Comparison of ENCODE assay signal across 8 cellular contexts in genomic region chr4:83644677-83645639, GRCh38.
DNase-seq lines count a peak whose midpoint lies in the region; ATAC-seq, FAIRE-seq and TF ChIP-seq lines count a peak whose summit lies in the region.

No MANE protein-coding gene starts in this region.

- H3K79me2 ChIP-seq in DOHH2 (ENCODE audit: control insufficient read depth, low read length): no peaks in the 10 kb centered on the region
- H3K79me2 ChIP-seq in astrocyte (ENCODE audit: insufficient read depth, low read length): no peaks in the 10 kb centered on the region

- no peaks in the 10 kb centered on the region for H3K36me3 Mint-ChIP-seq in astrocyte (ENCODE audit: low read depth, unreplicated experiment)

- H3K4me2 ChIP-seq in DOHH2 (ENCODE audit: low read length) (no peak overlapping the region), astrocyte (ENCODE audit: low read length) (peak overlapping the region; percentile 10)

- DNase-seq in HS-27A (ENCODE audit: low read depth): peak; percentile 23
- DNase-seq in NOMO-1 treated with DMSO at 0.1 percent for 48 hours (lab: John Stamatoyannopoulos, UW; ENCODE audit: unreplicated experiment): peak; percentile 61
- DNase-seq in astrocyte (ENCODE audit: low read depth): peak; percentile 18
- DNase-seq in iPS-NIHi7 (ENCODE audit: extremely low spot score): peak; percentile 56
- peak; percentile 54 for DNase-seq in stimulated activated CD4-positive, alpha-beta T cell treated with anti-CD3 and anti-CD28 coated beads, Interleukin-4, amount 100 ng/mL, for 24 hours
- no peak for DNase-seq in activated CD8-positive, alpha-beta memory T cell treated with anti-CD3 and anti-CD28 coated beads, Interleukin-2, amount 50 U/mL, for 48 hours

- H3F3A ChIP-seq in DOHH2 (ENCODE audit: control insufficient read depth, insufficient read depth): no peaks in the 10 kb centered on the region

- no peaks in the 10 kb centered on the region for H3K9me3 Mint-ChIP-seq in astrocyte (ENCODE audit: unreplicated experiment)

- H3K27me3 Mint-ChIP-seq in astrocyte (ENCODE audit: low read depth, unreplicated experiment): peaks cover 21% of the 10 kb centered on the region

- no peaks in the 10 kb centered on the region for H3K9me2 ChIP-seq in DOHH2 (replicated peaks; ENCODE audit: control insufficient read depth, low read length)

- H3K9me3 ChIP-seq in DOHH2 (ENCODE audit: control insufficient read depth, insufficient read depth, low read length) (no peaks in the 10 kb centered on the region), astrocyte (ENCODE audit: insufficient read depth, low read depth, low read length) (no peaks in the 10 kb centered on the region)

- H3K27ac Mint-ChIP-seq in astrocyte (ENCODE audit: unreplicated experiment): no peak overlapping the region

- H3K4me3 ChIP-seq in DOHH2 (ENCODE audit: low read length) (no peak overlapping the region), astrocyte (ENCODE audit: insufficient read depth, low read depth, low read length) (no peak overlapping the region)

- H3K27ac ChIP-seq in DOHH2 (ENCODE audit: low read depth, low read length) (no peak overlapping the region), astrocyte (ENCODE audit: low read depth, low read length) (no peak overlapping the region)

- H3K9ac ChIP-seq in astrocyte (ENCODE audit: low read length): no peak overlapping the region

- H3K4me1 ChIP-seq in DOHH2 (ENCODE audit: control insufficient read depth, low read length): no peaks in the 10 kb centered on the region
- no peaks in the 10 kb centered on the region for H3K4me1 ChIP-seq in astrocyte (ENCODE audit: insufficient read depth, low read length)

- no peak overlapping the region for H2AFZ ChIP-seq in astrocyte (ENCODE audit: low read depth, low read length)

- H3K4me3 Mint-ChIP-seq in astrocyte (ENCODE audit: unreplicated experiment): no peak overlapping the region

- no peaks in the 10 kb centered on the region for H4K20me1 ChIP-seq in DOHH2 (ENCODE audit: control insufficient read depth, insufficient read depth, low read depth, low read length)
- no peaks in the 10 kb centered on the region for H4K20me1 ChIP-seq in astrocyte (ENCODE audit: insufficient read depth, low read length)

- H3K36me3 ChIP-seq in DOHH2 (ENCODE audit: control insufficient read depth, low read length): no peaks in the 10 kb centered on the region
- H3K36me3 ChIP-seq in astrocyte (ENCODE audit: insufficient read depth, low read length): no peaks in the 10 kb centered on the region

- TF ChIP-seq CTCF in DOHH2 (IDR thresholded peaks at IDR 0.05; ENCODE audit: low read depth, low read length, poor library complexity, severe bottlenecking) (peak; percentile 85), astrocyte (IDR thresholded peaks at IDR 0.05; ENCODE audit: insufficient read depth, low read depth, low read length) (peak; percentile 97)

- peak; percentile 59 for ATAC-seq in GM19372 (IDR thresholded peaks at IDR 0.05; ENCODE audit: low read depth, unreplicated experiment)

- no peak for FAIRE-seq in astrocyte (lab: Jason Lieb, UNC)

- H3K27me3 ChIP-seq in DOHH2 (ENCODE audit: control insufficient read depth, low read length) (no peaks in the 10 kb centered on the region; the same call in 1 of the 2 replicates), astrocyte (ENCODE audit: insufficient read depth, low read length) (peaks cover 8% of the 10 kb centered on the region)

- no peaks in the 10 kb centered on the region for H3K4me1 Mint-ChIP-seq in astrocyte (ENCODE audit: low read depth, unreplicated experiment)
